In genomic region chr9:97714435-97714834, GRCh38 we compare ENCODE assay signal across 14 cellular contexts. TPM values are rescaled to one million over a fixed set of nuclear protein-coding genes. Genes with fewer than 3 reads are reported as not detected.
DNase-seq lines count a peak whose midpoint lies in the region; ATAC-seq and TF ChIP-seq lines count a peak whose summit lies in the region.
"Had no signal": no experiment of that assay in that cellular context is flagged by ENCODE, and none has a peak within 500 bp of the region (broad histone marks: within the 10 kb centered on the region; RNA-seq: fewer than 3 reads in every experiment).

No MANE protein-coding gene starts in this region.

- no peak overlapping the region for H3K4me3 Mint-ChIP-seq in natural killer cell treated with Interleukin-12 subunit alpha and Interleukin-12 subunit beta and Interleukin-15 and Interleukin-18, amount 100 ng/mL, for 72 hours
- H3K4me3 Mint-ChIP-seq: central memory CD8-positive, alpha-beta T cell; natural killer cell had no signal

- ATAC-seq in sciatic nerve (peak; percentile 75), left lobe of liver (no peak)
- no peak for ATAC-seq in natural killer cell treated with Interleukin-12 subunit alpha and Interleukin-12 subunit beta and Interleukin-15 and Interleukin-18, amount 100 ng/mL, for 72 hours
- ATAC-seq: natural killer cell had no signal

- H3K27me3 ChIP-seq in Peyer's patch: no peaks in the 10 kb centered on the region

- DNase-seq in SIG-M5 treated with dmso at 0.1 percent for 504 hours (lab: John Stamatoyannopoulos, UW; ENCODE audit: unreplicated experiment) (peak; percentile 39), SIG-M5 (lab: John Stamatoyannopoulos, UW) (no peak), M059J (ENCODE audit: low read depth) (peak; percentile 89), sciatic nerve (ENCODE audit: low spot score) (no peak), Peyer's patch (no peak), left lobe of liver (ENCODE audit: low spot score) (no peak)
- DNase-seq in central memory CD4-positive, alpha-beta T cell: peak; percentile 11
- DNase-seq in natural killer cell treated with Interleukin-12 subunit alpha and Interleukin-12 subunit beta and Interleukin-15 and Interleukin-18, amount 100 ng/mL, for 72 hours (ENCODE audit: low spot score): no peak
- DNase-seq: 8988T; hippocampal formation; natural killer cell; NCI-H2081 treated with DMSO at 0.1 percent for 48 hours; stimulated activated CD4-positive, alpha-beta T cell treated with anti-CD3 and anti-CD28 coated beads, Interleukin-2, amount 100 ng/mL, for 24 hours had no signal

- no peak for TF ChIP-seq POLR2A in Peyer's patch (IDR thresholded peaks at IDR 0.05)

- H3K27ac Mint-ChIP-seq in natural killer cell treated with Interleukin-12 subunit alpha and Interleukin-12 subunit beta and Interleukin-15 and Interleukin-18, amount 100 ng/mL, for 72 hours: no peak overlapping the region
- H3K27ac Mint-ChIP-seq: natural killer cell had no signal

- H3K9me3 ChIP-seq in Peyer's patch: no peaks in the 10 kb centered on the region

- no peaks in the 10 kb centered on the region for H3K36me3 Mint-ChIP-seq in natural killer cell treated with Interleukin-12 subunit alpha and Interleukin-12 subunit beta and Interleukin-15 and Interleukin-18, amount 100 ng/mL, for 72 hours
- H3K36me3 Mint-ChIP-seq: natural killer cell had no signal

- intact Hi-C loops in sciatic nerve (cut with DNase I): no loop called here

- no peaks in the 10 kb centered on the region for H3K9me3 Mint-ChIP-seq in natural killer cell treated with Interleukin-12 subunit alpha and Interleukin-12 subunit beta and Interleukin-15 and Interleukin-18, amount 100 ng/mL, for 72 hours
- H3K9me3 Mint-ChIP-seq: central memory CD8-positive, alpha-beta T cell; natural killer cell had no signal

- peaks cover 8 to 12% of the 10 kb centered on the region in 2 donors for H3K4me1 Mint-ChIP-seq in natural killer cell treated with Interleukin-12 subunit alpha and Interleukin-12 subunit beta and Interleukin-15 and Interleukin-18, amount 100 ng/mL, for 72 hours (ENCODE audit: low read depth in 2 of 2)

- H3K4me1 ChIP-seq in Peyer's patch: no peaks in the 10 kb centered on the region

- no peak overlapping the region for H3K4me3 ChIP-seq in Peyer's patch

- H3K36me3 ChIP-seq in Peyer's patch: no peaks in the 10 kb centered on the region

- no peak for TF ChIP-seq CTCF in Peyer's patch (IDR thresholded peaks at IDR 0.05)

- no peak overlapping the region for H3K27ac ChIP-seq in Peyer's patch

- peaks cover 6 to 9% of the 10 kb centered on the region in 2 donors for H3K27me3 Mint-ChIP-seq in natural killer cell treated with Interleukin-12 subunit alpha and Interleukin-12 subunit beta and Interleukin-15 and Interleukin-18, amount 100 ng/mL, for 72 hours

RNA-seq across cellular contexts. Expression of gene XPA, which starts 17.3 kb away (rescaled TPM):
- total RNA-seq in M059J (2014; rRNA removed; shearing (Covaris generic)): 9.5 and 13.9 TPM in 2 replicates
- 21.0 TPM for total RNA-seq in sciatic nerve
- total RNA-seq in Peyer's patch: 10 to 100 TPM; 12.6 to 18.8 (median 14.3) TPM
- total RNA-seq in natural killer cell treated with Interleukin-12 subunit alpha and Interleukin-12 subunit beta and Interleukin-15 and Interleukin-18, amount 100 ng/mL, for 72 hours: 10 to 100 TPM; 11.2 to 12.5 TPM
- total RNA-seq in left lobe of liver: 8.0 TPM

Comparison
In these comparisons a context has a peak if more than half of its experiments do, and no peak if none do; other contexts are left out.
1. DNase-seq: peak in SIG-M5 treated with dmso at 0.1 percent for 504 hours (single experiment), M059J (single experiment) and central memory CD4-positive, alpha-beta T cell (single experiment); none in SIG-M5 (single experiment), sciatic nerve (single experiment), Peyer's patch (0 of 3), natural killer cell treated with Interleukin-12 subunit alpha and Interleukin-12 subunit beta and Interleukin-15 and Interleukin-18, amount 100 ng/mL, for 72 hours (single experiment) and left lobe of liver (single experiment).